23 cellular contexts compared by ENCODE assay signal in the genomic region with DNA sequence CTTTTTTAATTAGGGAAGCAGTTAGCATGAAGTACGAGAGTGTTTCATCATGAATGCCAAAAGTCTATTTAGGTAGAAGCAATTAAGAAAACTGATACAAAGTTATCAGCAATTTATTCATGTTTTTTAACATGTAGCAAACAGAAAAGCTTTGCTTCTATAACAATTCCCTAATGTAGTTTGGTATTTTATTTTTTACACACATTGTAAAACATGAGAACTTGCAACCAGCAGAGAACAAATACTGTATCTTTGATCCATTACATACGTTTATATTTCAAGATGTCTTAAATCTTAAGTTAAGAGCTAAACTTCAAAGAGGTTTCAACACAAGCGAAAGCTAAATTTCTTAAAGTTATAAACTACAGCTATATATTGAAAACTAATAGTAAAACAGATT.
"Had no signal": no experiment of that assay in that cellular context is flagged by ENCODE, and none has a peak within 500 bp of the region (broad histone marks: within the 10 kb centered on the region; RNA-seq: fewer than 3 reads in every experiment).

No MANE protein-coding gene starts in this region.

- H3K4me3 Mint-ChIP-seq: immature natural killer cell, naive B cell, nephron had no signal

- H3K9me3 ChIP-seq: esophagus squamous epithelium, gastroesophageal sphincter, left ventricle myocardium inferior, lower lobe of right lung, neutrophil, right atrium auricular region, sigmoid colon, stomach, thoracic aorta, transverse colon had no signal

- H3K27ac ChIP-seq: esophagus squamous epithelium, gastroesophageal sphincter, left ventricle myocardium inferior, lower lobe of right lung, right atrium auricular region, sigmoid colon, skin epidermis, stomach, thoracic aorta, transverse colon had no signal

- DNase-seq: dermis blood vessel endothelial cell; esophagus squamous epithelium; foreskin fibroblast; glutamatergic neuron; immature natural killer cell; kidney; left cardiac atrium; left ventricle myocardium inferior; lower lobe of right lung; mesenchymal stem cell; naive B cell; sigmoid colon; stimulated activated CD4-positive, alpha-beta T cell treated with anti-CD3 and anti-CD28 coated beads, Interleukin-2, amount 100 ng/mL, for 24 hours; stimulated activated naive CD4-positive, alpha-beta T cell; stomach; substantia nigra; transverse colon had no signal

- H3K27me3 ChIP-seq: esophagus squamous epithelium, gastroesophageal sphincter, neutrophil, right atrium auricular region, sigmoid colon, stomach, transverse colon had no signal

- H3K9me3 Mint-ChIP-seq: immature natural killer cell, naive B cell, nephron had no signal

- H3K4me3 ChIP-seq: esophagus squamous epithelium, gastroesophageal sphincter, left ventricle myocardium inferior, lower lobe of right lung, right atrium auricular region, sigmoid colon, skin epidermis, stomach, thoracic aorta, transverse colon had no signal

- H3K27me3 Mint-ChIP-seq: naive B cell had no signal

- H3K36me3 Mint-ChIP-seq: immature natural killer cell, naive B cell had no signal

- ATAC-seq: gastroesophageal sphincter, left cardiac atrium, lower lobe of right lung had no signal

- H3K36me3 ChIP-seq: gastroesophageal sphincter, left ventricle myocardium inferior, lower lobe of right lung, neutrophil, right atrium auricular region, sigmoid colon, stomach, thoracic aorta, transverse colon had no signal
